In the genomic region with DNA sequence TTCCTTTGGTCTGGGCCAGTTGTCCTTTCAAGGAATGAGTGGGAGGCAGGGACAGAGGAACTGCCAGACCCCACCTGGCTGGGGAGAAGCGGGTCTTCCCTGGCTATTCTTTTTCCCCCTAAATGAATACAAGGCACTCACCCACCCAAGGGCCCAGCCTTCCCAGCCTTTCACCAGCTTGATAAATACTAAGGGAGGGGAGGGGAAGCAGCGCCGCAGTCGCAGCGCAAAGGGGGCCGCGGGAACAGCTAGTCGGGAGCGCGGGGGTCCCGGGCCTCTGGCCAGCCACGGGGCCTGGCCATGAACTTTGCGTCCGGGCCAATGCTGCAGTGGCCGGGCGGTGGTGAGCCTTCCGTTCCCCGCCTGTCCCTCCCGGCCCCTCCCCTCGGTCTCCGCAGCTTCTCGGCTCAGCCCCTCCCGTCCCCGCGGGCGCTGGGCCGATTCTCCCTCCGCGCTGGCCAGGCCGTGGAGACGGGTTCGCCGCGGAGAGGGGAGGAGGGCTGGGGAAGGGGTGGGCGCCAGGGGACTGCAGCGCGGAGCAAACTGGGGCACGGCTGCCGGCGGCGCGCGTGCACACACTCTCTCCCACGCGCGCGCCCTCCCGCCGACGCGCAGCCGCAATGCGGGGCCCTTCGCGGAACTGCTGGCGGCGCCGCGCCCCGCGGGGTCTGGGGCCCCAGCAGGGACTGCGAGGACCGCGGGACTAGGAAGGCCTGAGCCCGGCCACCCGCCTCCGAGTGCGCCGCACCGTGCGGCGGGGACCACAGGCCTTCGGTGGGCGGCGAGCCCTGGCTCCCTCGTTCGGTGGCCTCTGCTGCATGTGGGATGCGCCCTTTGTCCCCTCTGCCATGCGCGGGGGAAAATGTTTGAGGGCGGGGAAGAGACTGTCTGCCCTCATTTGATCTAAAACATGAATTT, we compare ENCODE assay signal across 8 cellular contexts.
DNase-seq lines count a peak whose midpoint lies in the region; ATAC-seq and TF ChIP-seq lines count a peak whose summit lies in the region.

No MANE protein-coding gene starts in this region.

- H3K4me1 ChIP-seq in ectodermal cell (ENCODE audit: control insufficient read depth, insufficient read depth, low read length) (peaks cover 6% of the 10 kb centered on the region), lung (ENCODE audit: control insufficient read depth in 2 of 2, insufficient read depth in 2 of 2, low read length in 2 of 2) (no peaks in the 10 kb centered on the region)

- peak; percentile 45 for ATAC-seq in lung (ENCODE audit: insufficient read depth, low FRiP score)
- ATAC-seq in GM18909 (IDR thresholded peaks at IDR 0.05; ENCODE audit: poor library complexity, unreplicated experiment), result no peak

- H3K27ac ChIP-seq in ectodermal cell (ENCODE audit: insufficient read depth, low read depth, low read length, poor library complexity, severe bottlenecking) (peak overlapping the region; percentile 56), lung (ENCODE audit: low read depth in 1 of 2, low read length in 1 of 2) (no peak overlapping the region)

- H3K27me3 ChIP-seq in ectodermal cell (ENCODE audit: control insufficient read depth, insufficient read depth, low read length, poor library complexity, severe bottlenecking) (peaks cover 15% of the 10 kb centered on the region), lung (ENCODE audit: control insufficient read depth, insufficient read depth) (no peaks in the 10 kb centered on the region)

- no peaks in the 10 kb centered on the region for H3K36me3 ChIP-seq in ectodermal cell (ENCODE audit: control insufficient read depth, insufficient read depth, low read length)
- H3K36me3 ChIP-seq in lung (ENCODE audit: control insufficient read depth in 2 of 2, insufficient read depth in 2 of 2, low read length in 2 of 2), result no peaks in the 10 kb centered on the region

- H3K4me3 ChIP-seq in ectodermal cell (ENCODE audit: insufficient read depth, low read depth, low read length), result peak overlapping the region; percentile 42
- H3K4me3 ChIP-seq in lung, result peak overlapping the region; percentile 55

- TF ChIP-seq CTCF in lung (IDR thresholded peaks at IDR 0.05; ENCODE audit: control extremely low read depth, extremely low read depth), result no peak

- DNase-seq in DMS53 treated with DMSO at 0.1 percent for 48 hours (lab: John Stamatoyannopoulos, UW; ENCODE audit: unreplicated experiment) (peak; percentile 27), NCI-H128 (lab: John Stamatoyannopoulos, UW; ENCODE audit: unreplicated experiment) (peak; percentile 27), lung (ENCODE audit: low spot score) (no peak), mesenteric fat pad (ENCODE audit: low spot score) (no peak)
- DNase-seq in activated CD4-positive, alpha-beta T cell treated with anti-CD3 and anti-CD28 coated beads, Interleukin-2, amount 50 U/mL, for 48 hours, result peak; percentile 49
- peak in 2 of 3 experiments; percentile 21 to 33 for DNase-seq in stimulated activated CD4-positive, alpha-beta T cell treated with anti-CD3 and anti-CD28 coated beads, TNF-alpha, amount 100 ng/mL, for 24 hours (ENCODE audit: low read depth in 3 of 3)

- H3K9me3 ChIP-seq in ectodermal cell (ENCODE audit: control insufficient read depth, low read length) (no peaks in the 10 kb centered on the region), lung (ENCODE audit: control insufficient read depth in 2 of 2, insufficient read depth in 1 of 2, low read length in 1 of 2) (no peaks in the 10 kb centered on the region)

- 1% methylated on average over 81 of the region's 81 CpGs for WGBS in ectodermal cell, 2 experiments
- 1% methylated on average over 42 to 81 of the region's 81 CpGs for WGBS in lung, 2 donors

Comparison
In these comparisons a context has a peak if more than half of its experiments do, and no peak if none do; other contexts are left out.
1. DNase-seq: peak in DMS53 treated with DMSO at 0.1 percent for 48 hours (single experiment), NCI-H128 (single experiment), activated CD4-positive, alpha-beta T cell treated with anti-CD3 and anti-CD28 coated beads, Interleukin-2, amount 50 U/mL, for 48 hours (2 of 2) and stimulated activated CD4-positive, alpha-beta T cell treated with anti-CD3 and anti-CD28 coated beads, TNF-alpha, amount 100 ng/mL, for 24 hours (2 of 3); none in lung (single experiment) and mesenteric fat pad (single experiment).